ENCODE assay signal across 16 cellular contexts in the genomic region with DNA sequence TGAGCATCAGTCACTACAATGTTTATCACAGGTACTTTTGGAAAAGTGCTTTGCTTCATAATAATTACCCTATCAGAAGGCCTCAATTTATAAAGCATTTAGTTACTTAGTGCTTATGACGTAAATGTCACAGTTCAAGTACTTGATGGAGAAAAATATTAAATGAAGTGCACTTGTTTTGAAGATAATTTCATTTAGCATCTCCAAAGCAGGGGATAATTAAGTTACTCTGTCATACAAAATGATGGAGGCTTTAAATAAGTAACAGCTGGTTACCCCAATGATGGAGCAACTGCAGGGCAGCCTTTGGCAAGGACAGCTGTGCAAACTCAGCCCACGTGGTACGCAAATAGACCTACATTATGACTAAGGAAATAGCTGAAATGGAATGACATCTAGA.
DNase-seq lines count a peak whose midpoint lies in the region; FAIRE-seq lines count a peak whose summit lies in the region.
"Had no signal": no experiment of that assay in that cellular context is flagged by ENCODE, and none has a peak within 500 bp of the region (broad histone marks: within the 10 kb centered on the region; RNA-seq: fewer than 3 reads in every experiment).

No MANE protein-coding gene starts in this region.

- FAIRE-seq in urothelium cell line (lab: Jason Lieb, UNC), result no peak
- FAIRE-seq: H1 had no signal

- DNase-seq in DMS153 (lab: John Stamatoyannopoulos, UW), result peak; percentile 96
- peak; percentile 100 for DNase-seq in NCI-H1105 treated with DMSO at 0.1 percent for 48 hours (lab: John Stamatoyannopoulos, UW)
- DNase-seq in NCI-H510A (lab: John Stamatoyannopoulos, UW), result peak; percentile 69
- DNase-seq in brain pericyte (ENCODE audit: low read depth, low spot score), result peak; percentile 40
- no peak for DNase-seq in ecto neural progenitor cell (ENCODE audit: low spot score)
- DNase-seq in urothelium cell line (ENCODE audit: low spot score), result no peak
- DNase-seq in foreskin melanocyte, result no peak
- no peak for DNase-seq in A172 (ENCODE audit: low spot score)
- DNase-seq: activated CD4-positive, alpha-beta T cell treated with anti-CD3 and anti-CD28 coated beads for 1 hour; activated CD8-positive, alpha-beta memory T cell treated with anti-CD3 and anti-CD28 coated beads, Interleukin-2, amount 10 ng/mL, durations not matched to agents 7 days and 5 days; naive thymus-derived CD8-positive, alpha-beta T cell; NCI-H187 treated with DMSO at 0.1 percent for 48 hours; OCI-M1; stimulated activated CD4-positive, alpha-beta T cell treated with anti-CD3 and anti-CD28 coated beads, Interleukin-4, amount 100 ng/mL, for 1 hour; T-helper 9 cell had no signal

Comparison
In these comparisons a context has a peak if more than half of its experiments do, and no peak if none do; other contexts are left out.
1. DNase-seq: peak in DMS153 (single experiment), NCI-H1105 treated with DMSO at 0.1 percent for 48 hours (single experiment), NCI-H510A (single experiment) and brain pericyte (single experiment); none in ecto neural progenitor cell (single experiment), urothelium cell line (single experiment), foreskin melanocyte (single experiment) and A172 (single experiment).